ENCODE assay signal across 10 cellular contexts in genomic region chr10:70362357-70362756, GRCh38.
"Had no signal": no experiment of that assay in that cellular context is flagged by ENCODE, and none has a peak within 500 bp of the region (broad histone marks: within the 10 kb centered on the region; RNA-seq: fewer than 3 reads in every experiment).

No MANE protein-coding gene starts in this region.

- H3K27ac ChIP-seq: body of pancreas, hepatocyte, neutrophil had no signal

- H3K36me3 ChIP-seq: neutrophil, transverse colon had no signal

- H3K9me3 ChIP-seq: body of pancreas, neutrophil, transverse colon had no signal

- ATAC-seq: body of pancreas had no signal

- H3K27me3 ChIP-seq: body of pancreas, hepatocyte, neutrophil, transverse colon had no signal

- H3K4me3 ChIP-seq: body of pancreas, hepatocyte, skin epidermis, transverse colon had no signal

- H3K4me2 ChIP-seq: hepatocyte had no signal

- DNase-seq: activated CD4-positive, alpha-beta T cell treated with anti-CD3 and anti-CD28 coated beads, Interleukin-2, amount 50 U/mL, for 1 hour; activated effector memory CD4-positive, alpha-beta T cell treated with Interleukin-2 at 50 U/mL for 16 hours; activated T-cell treated with anti-CD3 and anti-CD28 coated beads, Interleukin-2, amount 50 U/mL, for 1 hour; body of pancreas; effector memory CD4-positive, alpha-beta T cell; T-helper 2 cell; transverse colon had no signal
